Comparison of ENCODE assay signal across 1 cellular context in the genomic region with DNA sequence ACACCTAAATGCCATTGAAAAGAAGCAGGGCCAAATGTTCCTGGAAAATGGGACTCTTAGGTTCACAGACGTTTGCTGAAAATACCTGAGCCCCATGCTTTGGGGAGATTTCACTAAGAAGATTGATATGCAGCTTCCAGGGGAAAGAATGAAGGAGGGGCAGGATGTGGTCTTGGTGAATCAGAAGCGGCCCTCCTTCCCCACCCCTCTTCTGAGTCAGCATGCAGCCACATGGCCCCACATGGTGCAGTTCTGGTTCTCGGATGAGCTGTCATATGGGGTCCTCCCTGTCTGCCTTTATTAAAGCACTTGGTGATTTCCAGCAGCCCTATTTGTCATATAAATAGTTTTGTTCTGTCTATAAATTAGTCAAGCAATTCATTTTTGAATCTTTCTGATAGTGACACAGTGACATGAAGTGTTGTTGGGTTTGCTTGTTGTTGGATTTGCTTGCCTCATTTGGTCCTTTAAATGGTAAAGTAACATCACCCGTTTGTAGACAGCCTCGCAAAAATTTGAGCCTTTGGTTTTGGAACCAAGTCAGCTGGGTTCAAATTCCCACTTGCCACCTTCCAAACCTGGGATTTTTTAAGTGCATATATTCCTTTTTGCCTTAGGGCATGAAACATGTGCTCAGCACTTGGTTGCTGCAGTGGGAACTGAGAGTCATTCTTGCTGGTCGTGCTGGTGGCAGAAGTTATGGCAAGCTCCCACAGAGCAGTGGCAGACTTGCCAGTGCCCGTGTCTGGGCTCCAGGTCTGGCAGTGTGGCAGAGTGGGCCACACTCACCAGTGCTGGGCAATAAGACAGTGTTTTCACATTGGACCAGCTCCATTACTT.
TF ChIP-seq lines count a peak whose summit lies in the region.

No MANE protein-coding gene starts in this region.

TF ChIP-seq in K562, 482 proteins besides CTCF, POLR2A, EP300 and RAD21 (continued from another document and continues in another):
- TF ChIP-seq MTF1 (CRISPR knock-in tag; IDR thresholded peaks at IDR 0.05; ENCODE audit: borderline replicate concordance) (no peak), CHD4 (IDR thresholded peaks at IDR 0.05; ENCODE audit: insufficient read depth, insufficient replicate concordance, low read depth, low read length, poor library complexity, severe bottlenecking) (no peak), SAP30 (IDR thresholded peaks at IDR 0.05; ENCODE audit: borderline replicate concordance, insufficient read depth, low read depth, low read length, poor library complexity, severe bottlenecking) (no peak), ZEB2 (IDR thresholded peaks at IDR 0.05) (no peak), TSC22D4 (tag; IDR thresholded peaks at IDR 0.05) (no peak), HNRNPH1 (optimal IDR thresholded peaks at IDR 0.05; ENCODE audit: low read depth, low read length) (no peak), TRIM28 (IDR thresholded peaks at IDR 0.05) (0 out of 2 replicates have a peak, but pooled peaks have one; percentile 49), EWSR1 (IDR thresholded peaks at IDR 0.05; ENCODE audit: borderline replicate concordance, low read depth, partially characterized antibody) (no peak), FOXA3 (CRISPR knock-in tag; conservative IDR thresholded peaks at IDR 0.05 in 1 of 2, IDR thresholded peaks at IDR 0.05 in 1 of 2) (peak in 1 of 2 experiments; percentile 60; a peak in 1 of 4 replicates), MED1 (CRISPR knock-in tag; IDR thresholded peaks at IDR 0.05; ENCODE audit: borderline replicate concordance) (no peak), ILF3 (IDR thresholded peaks at IDR 0.05; ENCODE audit: borderline replicate concordance) (no peak), PRPF4 (IDR thresholded peaks at IDR 0.05; ENCODE audit: insufficient read depth, low read depth, low read length, poor library complexity, severe bottlenecking) (no peak), SP1 (CRISPR knock-in tag; IDR thresholded peaks at IDR 0.05) (no peak), MECOM (CRISPR knock-in tag; IDR thresholded peaks at IDR 0.05) (no peak), MEIS2 (IDR thresholded peaks at IDR 0.05; ENCODE audit: partially characterized antibody) (peak; percentile 69), HMG20A (CRISPR knock-in tag; conservative IDR thresholded peaks at IDR 0.05) (no peak), MCM7 (IDR thresholded peaks at IDR 0.05) (no peak), ZNF586 (CRISPR knock-in tag; conservative IDR thresholded peaks at IDR 0.05) (no peak), MAZ (CRISPR knock-in tag; conservative IDR thresholded peaks at IDR 0.05 in 1 of 2, IDR thresholded peaks at IDR 0.05 in 1 of 2) (peak; percentile 44 to 78; a peak in 2 of 4 replicates), FOSL1 (tag; conservative IDR thresholded peaks at IDR 0.05) (peak; percentile 95), CEBPG (CRISPR knock-in tag; IDR thresholded peaks at IDR 0.05) (no peak), CEBPG (tag; conservative IDR thresholded peaks at IDR 0.05 in 1 of 2, IDR thresholded peaks at IDR 0.05 in 1 of 2) (no peak), ZNF212 (CRISPR knock-in tag; IDR thresholded peaks at IDR 0.05) (no peak), SMAD3 (CRISPR knock-in tag; conservative IDR thresholded peaks at IDR 0.05) (no peak), HDAC6 (IDR thresholded peaks at IDR 0.05; ENCODE audit: low read depth, low read length) (no peak), PHB2 (IDR thresholded peaks at IDR 0.05; ENCODE audit: low read depth) (no peak), ZNF140 (CRISPR knock-in tag; IDR thresholded peaks at IDR 0.05) (no peak), NCOA4 (IDR thresholded peaks at IDR 0.05; ENCODE audit: partially characterized antibody) (no peak), ELF4 (CRISPR knock-in tag; IDR thresholded peaks at IDR 0.05) (no peak), TAF15 (IDR thresholded peaks at IDR 0.05; ENCODE audit: low read depth, low read length) (no peak), TEAD2 (tag; IDR thresholded peaks at IDR 0.05) (no peak), BCOR (IDR thresholded peaks at IDR 0.05) (no peak), KDM2B (CRISPR knock-in tag; IDR thresholded peaks at IDR 0.05) (no peak), U2AF2 (optimal IDR thresholded peaks at IDR 0.05; ENCODE audit: low read depth, low read length) (no peak), SMARCC2 (IDR thresholded peaks at IDR 0.05; ENCODE audit: low read depth) (peak; percentile 53; the same call in 1 of the 2 replicates), RFX7 (CRISPR knock-in tag; IDR thresholded peaks at IDR 0.05) (no peak), DPF2 (IDR thresholded peaks at IDR 0.05) (peak; percentile 76), HOXB6 (CRISPR knock-in tag; IDR thresholded peaks at IDR 0.05; ENCODE audit: borderline replicate concordance) (no peak), STAG1 (CRISPR knock-in tag; IDR thresholded peaks at IDR 0.05; ENCODE audit: borderline replicate concordance) (no peak), EHMT2 (IDR thresholded peaks at IDR 0.05) (no peak), ZNF239 (CRISPR knock-in tag; IDR thresholded peaks at IDR 0.05) (no peak), PCBP1 (IDR thresholded peaks at IDR 0.05; ENCODE audit: low read depth, low read length, poor library complexity, severe bottlenecking) (no peak), ZC3H4 (CRISPR knock-in tag; IDR thresholded peaks at IDR 0.05; ENCODE audit: borderline replicate concordance) (no peak), MBD2 (IDR thresholded peaks at IDR 0.05; ENCODE audit: borderline replicate concordance, low read depth) (peak; percentile 20; the same call in 1 of the 2 replicates), KAT7 (CRISPR knock-in tag; IDR thresholded peaks at IDR 0.05; ENCODE audit: borderline replicate concordance) (no peak), TFAM (CRISPR knock-in tag; conservative IDR thresholded peaks at IDR 0.05) (no peak), HNRNPUL1 (IDR thresholded peaks at IDR 0.05; ENCODE audit: low read length) (no peak), CSDE1 (IDR thresholded peaks at IDR 0.05) (no peak), ELF1 (tag; IDR thresholded peaks at IDR 0.05) (no peak)
- TF ChIP-seq, protein P1, sequence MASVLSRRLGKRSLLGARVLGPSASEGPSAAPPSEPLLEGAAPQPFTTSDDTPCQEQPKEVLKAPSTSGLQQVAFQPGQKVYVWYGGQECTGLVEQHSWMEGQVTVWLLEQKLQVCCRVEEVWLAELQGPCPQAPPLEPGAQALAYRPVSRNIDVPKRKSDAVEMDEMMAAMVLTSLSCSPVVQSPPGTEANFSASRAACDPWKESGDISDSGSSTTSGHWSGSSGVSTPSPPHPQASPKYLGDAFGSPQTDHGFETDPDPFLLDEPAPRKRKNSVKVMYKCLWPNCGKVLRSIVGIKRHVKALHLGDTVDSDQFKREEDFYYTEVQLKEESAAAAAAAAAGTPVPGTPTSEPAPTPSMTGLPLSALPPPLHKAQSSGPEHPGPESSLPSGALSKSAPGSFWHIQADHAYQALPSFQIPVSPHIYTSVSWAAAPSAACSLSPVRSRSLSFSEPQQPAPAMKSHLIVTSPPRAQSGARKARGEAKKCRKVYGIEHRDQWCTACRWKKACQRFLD (CRISPR knock-in tag; IDR thresholded peaks at IDR 0.05) = no peak
- TF ChIP-seq, protein P2, sequence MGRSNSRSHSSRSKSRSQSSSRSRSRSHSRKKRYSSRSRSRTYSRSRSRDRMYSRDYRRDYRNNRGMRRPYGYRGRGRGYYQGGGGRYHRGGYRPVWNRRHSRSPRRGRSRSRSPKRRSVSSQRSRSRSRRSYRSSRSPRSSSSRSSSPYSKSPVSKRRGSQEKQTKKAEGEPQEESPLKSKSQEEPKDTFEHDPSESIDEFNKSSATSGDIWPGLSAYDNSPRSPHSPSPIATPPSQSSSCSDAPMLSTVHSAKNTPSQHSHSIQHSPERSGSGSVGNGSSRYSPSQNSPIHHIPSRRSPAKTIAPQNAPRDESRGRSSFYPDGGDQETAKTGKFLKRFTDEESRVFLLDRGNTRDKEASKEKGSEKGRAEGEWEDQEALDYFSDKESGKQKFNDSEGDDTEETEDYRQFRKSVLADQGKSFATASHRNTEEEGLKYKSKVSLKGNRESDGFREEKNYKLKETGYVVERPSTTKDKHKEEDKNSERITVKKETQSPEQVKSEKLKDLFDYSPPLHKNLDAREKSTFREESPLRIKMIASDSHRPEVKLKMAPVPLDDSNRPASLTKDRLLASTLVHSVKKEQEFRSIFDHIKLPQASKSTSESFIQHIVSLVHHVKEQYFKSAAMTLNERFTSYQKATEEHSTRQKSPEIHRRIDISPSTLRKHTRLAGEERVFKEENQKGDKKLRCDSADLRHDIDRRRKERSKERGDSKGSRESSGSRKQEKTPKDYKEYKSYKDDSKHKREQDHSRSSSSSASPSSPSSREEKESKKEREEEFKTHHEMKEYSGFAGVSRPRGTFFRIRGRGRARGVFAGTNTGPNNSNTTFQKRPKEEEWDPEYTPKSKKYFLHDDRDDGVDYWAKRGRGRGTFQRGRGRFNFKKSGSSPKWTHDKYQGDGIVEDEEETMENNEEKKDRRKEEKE (IDR thresholded peaks at IDR 0.05; ENCODE audit: borderline replicate concordance in 1 of 2, control insufficient read depth in 1 of 2, low read depth in 2 of 2, low read length in 1 of 2) = no peak
- TF ChIP-seq, protein P3, sequence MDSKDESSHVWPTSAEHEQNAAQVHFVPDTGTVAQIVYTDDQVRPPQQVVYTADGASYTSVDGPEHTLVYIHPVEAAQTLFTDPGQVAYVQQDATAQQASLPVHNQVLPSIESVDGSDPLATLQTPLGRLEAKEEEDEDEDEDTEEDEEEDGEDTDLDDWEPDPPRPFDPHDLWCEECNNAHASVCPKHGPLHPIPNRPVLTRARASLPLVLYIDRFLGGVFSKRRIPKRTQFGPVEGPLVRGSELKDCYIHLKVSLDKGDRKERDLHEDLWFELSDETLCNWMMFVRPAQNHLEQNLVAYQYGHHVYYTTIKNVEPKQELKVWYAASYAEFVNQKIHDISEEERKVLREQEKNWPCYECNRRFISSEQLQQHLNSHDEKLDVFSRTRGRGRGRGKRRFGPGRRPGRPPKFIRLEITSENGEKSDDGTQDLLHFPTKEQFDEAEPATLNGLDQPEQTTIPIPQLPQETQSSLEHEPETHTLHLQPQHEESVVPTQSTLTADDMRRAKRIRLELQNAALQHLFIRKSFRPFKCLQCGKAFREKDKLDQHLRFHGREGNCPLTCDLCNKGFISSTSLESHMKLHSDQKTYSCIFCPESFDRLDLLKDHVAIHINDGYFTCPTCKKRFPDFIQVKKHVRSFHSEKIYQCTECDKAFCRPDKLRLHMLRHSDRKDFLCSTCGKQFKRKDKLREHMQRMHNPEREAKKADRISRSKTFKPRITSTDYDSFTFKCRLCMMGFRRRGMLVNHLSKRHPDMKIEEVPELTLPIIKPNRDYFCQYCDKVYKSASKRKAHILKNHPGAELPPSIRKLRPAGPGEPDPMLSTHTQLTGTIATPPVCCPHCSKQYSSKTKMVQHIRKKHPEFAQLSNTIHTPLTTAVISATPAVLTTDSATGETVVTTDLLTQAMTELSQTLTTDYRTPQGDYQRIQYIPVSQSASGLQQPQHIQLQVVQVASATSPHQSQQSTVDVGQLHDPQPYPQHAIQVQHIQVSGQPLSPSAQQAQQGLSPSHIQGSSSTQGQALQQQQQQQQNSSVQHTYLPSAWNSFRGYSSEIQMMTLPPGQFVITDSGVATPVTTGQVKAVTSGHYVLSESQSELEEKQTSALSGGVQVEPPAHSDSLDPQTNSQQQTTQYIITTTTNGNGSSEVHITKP (IDR thresholded peaks at IDR 0.05; ENCODE audit: partially characterized antibody) = no peak
- TF ChIP-seq, protein P4, sequence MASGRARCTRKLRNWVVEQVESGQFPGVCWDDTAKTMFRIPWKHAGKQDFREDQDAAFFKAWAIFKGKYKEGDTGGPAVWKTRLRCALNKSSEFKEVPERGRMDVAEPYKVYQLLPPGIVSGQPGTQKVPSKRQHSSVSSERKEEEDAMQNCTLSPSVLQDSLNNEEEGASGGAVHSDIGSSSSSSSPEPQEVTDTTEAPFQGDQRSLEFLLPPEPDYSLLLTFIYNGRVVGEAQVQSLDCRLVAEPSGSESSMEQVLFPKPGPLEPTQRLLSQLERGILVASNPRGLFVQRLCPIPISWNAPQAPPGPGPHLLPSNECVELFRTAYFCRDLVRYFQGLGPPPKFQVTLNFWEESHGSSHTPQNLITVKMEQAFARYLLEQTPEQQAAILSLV (tag; IDR thresholded peaks at IDR 0.05) = no peak
- TF ChIP-seq, protein P5, sequence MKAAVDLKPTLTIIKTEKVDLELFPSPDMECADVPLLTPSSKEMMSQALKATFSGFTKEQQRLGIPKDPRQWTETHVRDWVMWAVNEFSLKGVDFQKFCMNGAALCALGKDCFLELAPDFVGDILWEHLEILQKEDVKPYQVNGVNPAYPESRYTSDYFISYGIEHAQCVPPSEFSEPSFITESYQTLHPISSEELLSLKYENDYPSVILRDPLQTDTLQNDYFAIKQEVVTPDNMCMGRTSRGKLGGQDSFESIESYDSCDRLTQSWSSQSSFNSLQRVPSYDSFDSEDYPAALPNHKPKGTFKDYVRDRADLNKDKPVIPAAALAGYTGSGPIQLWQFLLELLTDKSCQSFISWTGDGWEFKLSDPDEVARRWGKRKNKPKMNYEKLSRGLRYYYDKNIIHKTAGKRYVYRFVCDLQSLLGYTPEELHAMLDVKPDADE (conservative IDR thresholded peaks at IDR 0.05; ENCODE audit: control insufficient read depth, low read depth, low read length) = no peak
- TF ChIP-seq, protein P6, sequence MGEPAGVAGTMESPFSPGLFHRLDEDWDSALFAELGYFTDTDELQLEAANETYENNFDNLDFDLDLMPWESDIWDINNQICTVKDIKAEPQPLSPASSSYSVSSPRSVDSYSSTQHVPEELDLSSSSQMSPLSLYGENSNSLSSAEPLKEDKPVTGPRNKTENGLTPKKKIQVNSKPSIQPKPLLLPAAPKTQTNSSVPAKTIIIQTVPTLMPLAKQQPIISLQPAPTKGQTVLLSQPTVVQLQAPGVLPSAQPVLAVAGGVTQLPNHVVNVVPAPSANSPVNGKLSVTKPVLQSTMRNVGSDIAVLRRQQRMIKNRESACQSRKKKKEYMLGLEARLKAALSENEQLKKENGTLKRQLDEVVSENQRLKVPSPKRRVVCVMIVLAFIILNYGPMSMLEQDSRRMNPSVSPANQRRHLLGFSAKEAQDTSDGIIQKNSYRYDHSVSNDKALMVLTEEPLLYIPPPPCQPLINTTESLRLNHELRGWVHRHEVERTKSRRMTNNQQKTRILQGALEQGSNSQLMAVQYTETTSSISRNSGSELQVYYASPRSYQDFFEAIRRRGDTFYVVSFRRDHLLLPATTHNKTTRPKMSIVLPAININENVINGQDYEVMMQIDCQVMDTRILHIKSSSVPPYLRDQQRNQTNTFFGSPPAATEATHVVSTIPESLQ (CRISPR knock-in tag; IDR thresholded peaks at IDR 0.05) = peak; percentile 96
- TF ChIP-seq, protein P7, sequence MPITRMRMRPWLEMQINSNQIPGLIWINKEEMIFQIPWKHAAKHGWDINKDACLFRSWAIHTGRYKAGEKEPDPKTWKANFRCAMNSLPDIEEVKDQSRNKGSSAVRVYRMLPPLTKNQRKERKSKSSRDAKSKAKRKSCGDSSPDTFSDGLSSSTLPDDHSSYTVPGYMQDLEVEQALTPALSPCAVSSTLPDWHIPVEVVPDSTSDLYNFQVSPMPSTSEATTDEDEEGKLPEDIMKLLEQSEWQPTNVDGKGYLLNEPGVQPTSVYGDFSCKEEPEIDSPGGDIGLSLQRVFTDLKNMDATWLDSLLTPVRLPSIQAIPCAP (CRISPR knock-in tag; IDR thresholded peaks at IDR 0.05; ENCODE audit: borderline replicate concordance) = peak; percentile 88; the same call in 1 of the 2 replicates
- TF ChIP-seq, protein P8, sequence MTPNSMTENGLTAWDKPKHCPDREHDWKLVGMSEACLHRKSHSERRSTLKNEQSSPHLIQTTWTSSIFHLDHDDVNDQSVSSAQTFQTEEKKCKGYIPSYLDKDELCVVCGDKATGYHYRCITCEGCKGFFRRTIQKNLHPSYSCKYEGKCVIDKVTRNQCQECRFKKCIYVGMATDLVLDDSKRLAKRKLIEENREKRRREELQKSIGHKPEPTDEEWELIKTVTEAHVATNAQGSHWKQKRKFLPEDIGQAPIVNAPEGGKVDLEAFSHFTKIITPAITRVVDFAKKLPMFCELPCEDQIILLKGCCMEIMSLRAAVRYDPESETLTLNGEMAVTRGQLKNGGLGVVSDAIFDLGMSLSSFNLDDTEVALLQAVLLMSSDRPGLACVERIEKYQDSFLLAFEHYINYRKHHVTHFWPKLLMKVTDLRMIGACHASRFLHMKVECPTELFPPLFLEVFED (CRISPR knock-in tag; conservative IDR thresholded peaks at IDR 0.05) = no peak
